8 cellular contexts compared by ENCODE assay signal in the genomic region with DNA sequence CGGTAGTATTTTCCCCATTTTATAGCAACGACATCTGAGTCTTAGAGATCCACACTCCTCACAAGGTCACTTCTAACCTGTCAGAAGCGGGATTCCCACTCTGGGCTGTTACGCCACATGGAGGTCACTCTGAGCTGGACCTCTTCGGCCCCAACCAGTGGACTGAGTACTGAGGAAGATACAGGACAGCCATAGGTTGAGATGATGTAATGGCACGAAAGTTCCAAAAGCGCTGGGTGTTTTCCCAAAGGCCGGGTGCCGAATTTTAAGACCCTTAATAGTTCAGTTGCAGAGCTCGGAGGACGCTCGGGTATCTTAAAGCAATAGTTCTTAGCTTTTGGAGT. TPM values are rescaled to one million over a fixed set of nuclear protein-coding genes. Genes with fewer than 3 reads are reported as not detected.
DNase-seq lines count a peak whose midpoint lies in the region; ATAC-seq and TF ChIP-seq lines count a peak whose summit lies in the region.

No MANE protein-coding gene starts in this region.

- no peaks in the 10 kb centered on the region for H3K9me3 Mint-ChIP-seq in activated naive CD8-positive, alpha-beta T cell treated with anti-CD3 and anti-CD28 coated beads, Interleukin-2, amount 50 U/mL, for 24 hours

- H4K20me1 ChIP-seq in DOHH2 (ENCODE audit: control insufficient read depth, insufficient read depth, low read depth, low read length), result no peaks in the 10 kb centered on the region

- no peaks in the 10 kb centered on the region for H3K27me3 ChIP-seq in DOHH2 (ENCODE audit: control insufficient read depth, low read length)

- H3K9me3 ChIP-seq in DOHH2 (ENCODE audit: control insufficient read depth, insufficient read depth, low read length), result no peaks in the 10 kb centered on the region

- H3K4me3 ChIP-seq in DOHH2 (ENCODE audit: low read length), result peak overlapping the region; percentile 87
- H3K4me3 ChIP-seq in skin epidermis, result peak overlapping the region; percentile 94 to 99 (median 98)

- H3K79me2 ChIP-seq in DOHH2 (ENCODE audit: control insufficient read depth, low read length), result peaks cover 30% of the 10 kb centered on the region

- no peak for TF ChIP-seq CTCF in DOHH2 (IDR thresholded peaks at IDR 0.05; ENCODE audit: low read depth, low read length, poor library complexity, severe bottlenecking)
- no peak for TF ChIP-seq CTCF in GM10266 (IDR thresholded peaks at IDR 0.05; ENCODE audit: control insufficient read depth, insufficient read depth, low read depth, missing control alignments)

- H3K4me3 Mint-ChIP-seq in activated naive CD8-positive, alpha-beta T cell treated with anti-CD3 and anti-CD28 coated beads, Interleukin-2, amount 50 U/mL, for 24 hours, result peak overlapping the region; percentile 95

- peaks cover 21% of the 10 kb centered on the region for H3K4me1 ChIP-seq in DOHH2 (ENCODE audit: control insufficient read depth, low read length)

- no peaks in the 10 kb centered on the region for H3K27me3 Mint-ChIP-seq in activated naive CD8-positive, alpha-beta T cell treated with anti-CD3 and anti-CD28 coated beads, Interleukin-2, amount 50 U/mL, for 24 hours

- peaks cover 43% of the 10 kb centered on the region for H3K4me1 Mint-ChIP-seq in activated naive CD8-positive, alpha-beta T cell treated with anti-CD3 and anti-CD28 coated beads, Interleukin-2, amount 50 U/mL, for 24 hours

- peak overlapping the region; percentile 94 for H3K27ac Mint-ChIP-seq in activated naive CD8-positive, alpha-beta T cell treated with anti-CD3 and anti-CD28 coated beads, Interleukin-2, amount 50 U/mL, for 24 hours

- ATAC-seq in HG03571 (IDR thresholded peaks at IDR 0.05; ENCODE audit: unreplicated experiment), result peak; percentile 7
- no peak for ATAC-seq in activated naive CD8-positive, alpha-beta T cell treated with anti-CD3 and anti-CD28 coated beads, Interleukin-2, amount 50 U/mL, for 24 hours

- DNase-seq in activated naive CD8-positive, alpha-beta T cell treated with anti-CD3 and anti-CD28 coated beads, Interleukin-2, amount 50 U/mL, for 24 hours, result peak; percentile 8
- DNase-seq in hepatic stellate cell (ENCODE audit: low spot score) (peak; percentile 18), GM10266 (ENCODE audit: extremely low spot score) (no peak), SK-N-DZ (ENCODE audit: low spot score) (no peak), NOMO-1 treated with dmso at 0.1 percent for 144 hours (lab: John Stamatoyannopoulos, UW; ENCODE audit: unreplicated experiment) (no peak)

- no peak overlapping the region for H3K27ac ChIP-seq in DOHH2 (ENCODE audit: low read depth, low read length)
- peak overlapping the region; percentile 55 to 99 (median 96) for H3K27ac ChIP-seq in skin epidermis

- peaks cover 47% of the 10 kb centered on the region for H3K36me3 ChIP-seq in DOHH2 (ENCODE audit: control insufficient read depth, low read length)

- H3K9me2 ChIP-seq in DOHH2 (replicated peaks; ENCODE audit: control insufficient read depth, low read length), result no peaks in the 10 kb centered on the region

- no peaks in the 10 kb centered on the region; the same call in 1 of the 2 replicates for H3F3A ChIP-seq in DOHH2 (ENCODE audit: control insufficient read depth, insufficient read depth)

- H3K4me2 ChIP-seq in DOHH2 (ENCODE audit: low read length), result peak overlapping the region; percentile 85

- H3K36me3 Mint-ChIP-seq in activated naive CD8-positive, alpha-beta T cell treated with anti-CD3 and anti-CD28 coated beads, Interleukin-2, amount 50 U/mL, for 24 hours (ENCODE audit: low read depth), result peaks cover 26% of the 10 kb centered on the region

RNA-seq across cellular contexts. Expression of a gene that starts 0.7 kb away (rescaled TPM):
- polyA plus RNA-seq in SK-N-DZ (2014; cell fraction: cytosol; rRNA removed), result 222 and 226 TPM in 2 replicates
- polyA plus RNA-seq in SK-N-DZ (2014; cell fraction: nucleus; rRNA removed), result 106 and 117 TPM in 2 replicates

RNA-seq across cellular contexts. Expression of a gene that starts 33.6 kb away (rescaled TPM):
- not detected in 2 replicates for polyA plus RNA-seq in SK-N-DZ (2014; cell fraction: cytosol; rRNA removed)
- polyA plus RNA-seq in SK-N-DZ (2014; cell fraction: nucleus; rRNA removed), result not detected in 2 replicates

RNA-seq across cellular contexts. Expression of a gene that starts 54.3 kb away (rescaled TPM):
- polyA plus RNA-seq in SK-N-DZ (2014; cell fraction: cytosol; rRNA removed), result 2.9 and 3.0 TPM in 2 replicates
- 7.0 and 14.3 TPM in 2 replicates for polyA plus RNA-seq in SK-N-DZ (2014; cell fraction: nucleus; rRNA removed)

Comparison
In these comparisons a context has a peak if more than half of its experiments do, and no peak if none do; other contexts are left out.
1. DNase-seq: peak in activated naive CD8-positive, alpha-beta T cell treated with anti-CD3 and anti-CD28 coated beads, Interleukin-2, amount 50 U/mL, for 24 hours (single experiment) and hepatic stellate cell (single experiment); none in GM10266 (single experiment), SK-N-DZ (single experiment) and NOMO-1 treated with dmso at 0.1 percent for 144 hours (single experiment).